Comparison of ENCODE assay signal across 25 cellular contexts in genomic region chr13:113077566-113077952, GRCh38. TPM values are rescaled to one million over a fixed set of nuclear protein-coding genes. Genes with fewer than 3 reads are reported as not detected.
"Had no signal": no experiment of that assay in that cellular context is flagged by ENCODE, and none has a peak within 500 bp of the region (broad histone marks: within the 10 kb centered on the region; RNA-seq: fewer than 3 reads in every experiment).

No MANE protein-coding gene starts in this region.

- H3K27me3 ChIP-seq: body of pancreas, pancreas, right lobe of liver, testis, vagina had no signal

- H3K4me3 Mint-ChIP-seq: activated B cell treated with CpG ODN at 0.5 μM for 24 hours; activated CD4-positive, alpha-beta memory T cell treated with anti-CD3 and anti-CD28 coated beads for 36 hours; activated CD4-positive, alpha-beta T cell treated with anti-CD3 and anti-CD28 coated beads for 36 hours; activated naive CD4-positive, alpha-beta T cell treated with anti-CD3 and anti-CD28 coated beads, Interleukin-2, amount 10 ng/mL, durations not matched to agents 7 days and 5 days; activated T-cell treated with anti-CD3 and anti-CD28 coated beads, Interleukin-2, amount 50 U/mL, for 72 hours; natural killer cell treated with Interleukin-12 subunit alpha and Interleukin-12 subunit beta and Interleukin-15 and Interleukin-18, amount 100 ng/mL, for 72 hours; stimulated activated naive B cell treated with anti-CD40 and anti-IgM and Interleukin-4, amounts not matched to agents 10 μg/mL and 1 μg/mL and 100 μg/mL, for 72 hours had no signal

- H3K27ac Mint-ChIP-seq: activated B cell treated with CpG ODN at 0.5 μM for 24 hours; activated CD4-positive, alpha-beta memory T cell treated with anti-CD3 and anti-CD28 coated beads for 36 hours; activated CD4-positive, alpha-beta T cell treated with anti-CD3 and anti-CD28 coated beads for 36 hours; activated naive CD4-positive, alpha-beta T cell treated with anti-CD3 and anti-CD28 coated beads, Interleukin-2, amount 10 ng/mL, durations not matched to agents 7 days and 5 days; activated T-cell treated with anti-CD3 and anti-CD28 coated beads, Interleukin-2, amount 50 U/mL, for 72 hours; stimulated activated naive B cell treated with anti-CD40 and anti-IgM and Interleukin-4, amounts not matched to agents 10 μg/mL and 1 μg/mL and 100 μg/mL, for 72 hours had no signal

- ATAC-seq: activated CD4-positive, alpha-beta T cell treated with anti-CD3 and anti-CD28 coated beads for 36 hours; activated T-cell treated with anti-CD3 and anti-CD28 coated beads, Interleukin-2, amount 50 U/mL, for 72 hours; body of pancreas; natural killer cell treated with Interleukin-12 subunit alpha and Interleukin-12 subunit beta and Interleukin-15 and Interleukin-18, amount 100 ng/mL, for 72 hours; pancreas; right lobe of liver; stimulated activated naive B cell treated with anti-CD40 and anti-IgM and Interleukin-4, amounts not matched to agents 10 μg/mL and 1 μg/mL and 100 μg/mL, for 72 hours had no signal

- H3K36me3 Mint-ChIP-seq: activated naive CD4-positive, alpha-beta T cell treated with anti-CD3 and anti-CD28 coated beads, Interleukin-2, amount 10 ng/mL, durations not matched to agents 7 days and 5 days; natural killer cell treated with Interleukin-12 subunit alpha and Interleukin-12 subunit beta and Interleukin-15 and Interleukin-18, amount 100 ng/mL, for 72 hours had no signal

- H3K4me3 ChIP-seq: body of pancreas, esophagus muscularis mucosa, pancreas, right lobe of liver, testis, vagina had no signal

- H3K9me3 ChIP-seq: body of pancreas, esophagus muscularis mucosa, pancreas, right lobe of liver, testis, vagina had no signal

- H3K27ac ChIP-seq: body of pancreas, esophagus muscularis mucosa, pancreas, right lobe of liver, testis, vagina had no signal

- H3K9me3 Mint-ChIP-seq: activated B cell treated with CpG ODN at 0.5 μM for 24 hours; activated naive CD4-positive, alpha-beta T cell treated with anti-CD3 and anti-CD28 coated beads, Interleukin-2, amount 10 ng/mL, durations not matched to agents 7 days and 5 days; activated T-cell treated with anti-CD3 and anti-CD28 coated beads, Interleukin-2, amount 50 U/mL, for 72 hours; natural killer cell treated with Interleukin-12 subunit alpha and Interleukin-12 subunit beta and Interleukin-15 and Interleukin-18, amount 100 ng/mL, for 72 hours had no signal

- H3K27me3 Mint-ChIP-seq: activated B cell treated with CpG ODN at 0.5 μM for 24 hours; activated CD4-positive, alpha-beta memory T cell treated with anti-CD3 and anti-CD28 coated beads for 36 hours; activated CD4-positive, alpha-beta T cell treated with anti-CD3 and anti-CD28 coated beads for 36 hours; activated naive CD4-positive, alpha-beta T cell treated with anti-CD3 and anti-CD28 coated beads, Interleukin-2, amount 10 ng/mL, durations not matched to agents 7 days and 5 days; natural killer cell treated with Interleukin-12 subunit alpha and Interleukin-12 subunit beta and Interleukin-15 and Interleukin-18, amount 100 ng/mL, for 72 hours; stimulated activated naive B cell treated with anti-CD40 and anti-IgM and Interleukin-4, amounts not matched to agents 10 μg/mL and 1 μg/mL and 100 μg/mL, for 72 hours had no signal

- H3K4me1 Mint-ChIP-seq: activated B cell treated with CpG ODN at 0.5 μM for 24 hours; activated CD4-positive, alpha-beta T cell treated with anti-CD3 and anti-CD28 coated beads for 36 hours; activated naive CD4-positive, alpha-beta T cell treated with anti-CD3 and anti-CD28 coated beads, Interleukin-2, amount 10 ng/mL, durations not matched to agents 7 days and 5 days; stimulated activated naive B cell treated with anti-CD40 and anti-IgM and Interleukin-4, amounts not matched to agents 10 μg/mL and 1 μg/mL and 100 μg/mL, for 72 hours had no signal

- H3K4me1 ChIP-seq: body of pancreas, esophagus muscularis mucosa, pancreas, right lobe of liver, testis, vagina had no signal

- DNase-seq: activated B cell treated with CpG ODN at 0.5 μM for 24 hours; activated CD4-positive, alpha-beta memory T cell treated with anti-CD3 and anti-CD28 coated beads for 36 hours; activated CD4-positive, alpha-beta T cell treated with anti-CD3 and anti-CD28 coated beads for 36 hours; activated effector memory CD4-positive, alpha-beta T cell treated with anti-CD3 and anti-CD28 coated beads, Interleukin-2, amount 50 U/mL, for 16 hours; activated naive CD4-positive, alpha-beta T cell treated with anti-CD3 and anti-CD28 coated beads, Interleukin-2, amount 10 ng/mL, durations not matched to agents 7 days and 5 days; activated T-cell treated with anti-CD3 and anti-CD28 coated beads, Interleukin-2, amount 50 U/mL, for 72 hours; amygdala; body of pancreas; caudate nucleus; islet precursor cell; mammary epithelial cell; small intestine; stimulated activated CD4-positive, alpha-beta T cell treated with anti-CD3 and anti-CD28 coated beads, Interleukin-15, amount 100 ng/mL, for 24 hours; stimulated activated naive B cell treated with anti-CD40 and anti-IgM and Interleukin-4, amounts not matched to agents 10 μg/mL and 1 μg/mL and 100 μg/mL, for 72 hours; T1000; testis; trophoblast cell had no signal

RNA-seq across cellular contexts. Expression of gene F7, which starts 28.0 kb away (rescaled TPM):
- total RNA-seq: activated B cell treated with CpG ODN at 0.5 μM for 24 hours; activated T-cell treated with anti-CD3 and anti-CD28 coated beads, Interleukin-2, amount 50 U/mL, for 72 hours; body of pancreas; dermis microvascular lymphatic vessel endothelial cell; mammary epithelial cell; natural killer cell treated with Interleukin-12 subunit alpha and Interleukin-12 subunit beta and Interleukin-15 and Interleukin-18, amount 100 ng/mL, for 72 hours; pulmonary artery endothelial cell; T-helper 1 cell treated with Interleukin-12 subunit alpha and Interleukin-12 subunit beta and Interleukin-4 antibody, amounts not matched to agents 30 ng/mL and 1 ng/mL, for 36 hours; vagina had no signal
- polyA plus RNA-seq: mammary epithelial cell had no signal

RNA-seq across cellular contexts. Expression of gene F10, which starts 45.0 kb away (rescaled TPM):
- total RNA-seq: activated B cell treated with CpG ODN at 0.5 μM for 24 hours; activated CD4-positive, alpha-beta memory T cell treated with anti-CD3 and anti-CD28 coated beads for 36 hours; activated CD4-positive, alpha-beta T cell treated with anti-CD3 and anti-CD28 coated beads for 36 hours; activated T-cell treated with anti-CD3 and anti-CD28 coated beads, Interleukin-2, amount 50 U/mL, for 72 hours; dermis microvascular lymphatic vessel endothelial cell; mammary epithelial cell; natural killer cell treated with Interleukin-12 subunit alpha and Interleukin-12 subunit beta and Interleukin-15 and Interleukin-18, amount 100 ng/mL, for 72 hours; T-helper 1 cell treated with Interleukin-12 subunit alpha and Interleukin-12 subunit beta and Interleukin-4 antibody, amounts not matched to agents 30 ng/mL and 1 ng/mL, for 36 hours had no signal
- polyA plus RNA-seq: mammary epithelial cell had no signal
